20 cellular contexts compared by ENCODE assay signal in genomic region chr2:157432475-157433106, GRCh38. TPM values are rescaled to one million over a fixed set of nuclear protein-coding genes. Genes with fewer than 3 reads are reported as not detected.
A peak's percentile ranks its signal among the peaks of the same experiment; 100 is the strongest.
DNase-seq lines count a peak whose midpoint lies in the region; ATAC-seq and TF ChIP-seq lines count a peak whose summit lies in the region.
"Had no signal": no experiment of that assay in that cellular context is flagged by ENCODE, and none has a peak within 500 bp of the region (broad histone marks: within the 10 kb centered on the region; RNA-seq: fewer than 3 reads in every experiment).

No MANE protein-coding gene starts in this region.

- H3K36me3 Mint-ChIP-seq in CD8-positive, alpha-beta T cell, result peaks cover 95% of the 10 kb centered on the region
- H3K36me3 Mint-ChIP-seq in IgD-negative memory B cell (peaks cover 19% of the 10 kb centered on the region), nephron (ENCODE audit: low read depth) (no peaks in the 10 kb centered on the region)
- peaks cover 96% of the 10 kb centered on the region for H3K36me3 Mint-ChIP-seq in activated naive CD8-positive, alpha-beta T cell treated with anti-CD3 and anti-CD28 coated beads, Interleukin-2, amount 50 U/mL, for 24 hours (ENCODE audit: low read depth)

- H3K9me3 ChIP-seq in CD8-positive, alpha-beta T cell (ENCODE audit: low read length), result no peaks in the 10 kb centered on the region
- H3K9me3 ChIP-seq: lower lobe of right lung, tibial nerve had no signal

- no peaks in the 10 kb centered on the region for H3K27me3 Mint-ChIP-seq in CD8-positive, alpha-beta T cell (ENCODE audit: low read depth)
- no peaks in the 10 kb centered on the region for H3K27me3 Mint-ChIP-seq in IgD-negative memory B cell
- no peaks in the 10 kb centered on the region for H3K27me3 Mint-ChIP-seq in activated naive CD8-positive, alpha-beta T cell treated with anti-CD3 and anti-CD28 coated beads, Interleukin-2, amount 50 U/mL, for 24 hours
- no peaks in the 10 kb centered on the region for H3K27me3 Mint-ChIP-seq in nephron (ENCODE audit: low read depth)

- peaks cover 73% of the 10 kb centered on the region for H3K4me1 ChIP-seq in CD8-positive, alpha-beta T cell (ENCODE audit: insufficient read depth, low read length)

- ATAC-seq in CD8-positive, alpha-beta T cell, result no peak
- peak; percentile 55 for ATAC-seq in activated naive CD8-positive, alpha-beta T cell treated with anti-CD3 and anti-CD28 coated beads, Interleukin-2, amount 50 U/mL, for 24 hours
- no peak for ATAC-seq in GM18511 (IDR thresholded peaks at IDR 0.05; ENCODE audit: unreplicated experiment)
- ATAC-seq: lower lobe of right lung had no signal

- peaks cover 50% of the 10 kb centered on the region for H3K36me3 ChIP-seq in CD8-positive, alpha-beta T cell (ENCODE audit: insufficient read depth, low read length)
- H3K36me3 ChIP-seq: cardiac muscle cell, tibial nerve had no signal

- no peak for DNase-seq in CD8-positive, alpha-beta T cell
- no peak for DNase-seq in activated naive CD8-positive, alpha-beta T cell treated with anti-CD3 and anti-CD28 coated beads, Interleukin-2, amount 50 U/mL, for 24 hours
- no peak for DNase-seq in stimulated activated naive CD4-positive, alpha-beta T cell treated with Interleukin-2 at 50 U/mL for 16 hours (lab: John Stamatoyannopoulos, UW)
- no peak for DNase-seq in NCI-H1092 (lab: John Stamatoyannopoulos, UW)
- no peak for DNase-seq in dermis blood vessel endothelial cell
- DNase-seq: DND-41; lower lobe of right lung; NCI-H1694 treated with DMSO at 0.1 percent for 48 hours; NCI-H524; right cardiac atrium; SHP77 treated with DMSO at 0.1 percent for 48 hours; stimulated activated CD4-positive, alpha-beta T cell treated with anti-CD3 and anti-CD28 coated beads, Interleukin-2, amount 100 ng/mL, for 48 hours had no signal

- H3K4me3 ChIP-seq in CD8-positive, alpha-beta T cell (ENCODE audit: low read depth, low read length), result peak overlapping the region; percentile 57
- H3K4me3 ChIP-seq: cardiac muscle cell, lower lobe of right lung, tibial nerve had no signal

- POLR2A ChIA-PET in CD8-positive, alpha-beta T cell (lab: Charles Lee), result interaction anchor here (1.0 to 10.2 kb wide), 8 partner anchors 9 to 105 kb away, joined by 3 to 105 read pairs (median 12); partner anchors contain the start of gene CYTIP

- no peaks in the 10 kb centered on the region for H3K9me3 Mint-ChIP-seq in CD8-positive, alpha-beta T cell
- H3K9me3 Mint-ChIP-seq in IgD-negative memory B cell (no peaks in the 10 kb centered on the region), nephron (no peaks in the 10 kb centered on the region)
- no peaks in the 10 kb centered on the region for H3K9me3 Mint-ChIP-seq in activated naive CD8-positive, alpha-beta T cell treated with anti-CD3 and anti-CD28 coated beads, Interleukin-2, amount 50 U/mL, for 24 hours

- peak overlapping the region; percentile 80 for H3K4me3 Mint-ChIP-seq in CD8-positive, alpha-beta T cell
- H3K4me3 Mint-ChIP-seq in IgD-negative memory B cell (peak overlapping the region in 3 of 4 donors; percentile 18 to 79 (median 55)), nephron (no peak overlapping the region)
- H3K4me3 Mint-ChIP-seq in activated naive CD8-positive, alpha-beta T cell treated with anti-CD3 and anti-CD28 coated beads, Interleukin-2, amount 50 U/mL, for 24 hours, result peak overlapping the region; percentile 99

- intact Hi-C loops in CD8-positive, alpha-beta T cell (cut with DNase I, micrococcal nuclease), result loop anchor here (1.0 to 2.0 kb wide), 3 partner anchors 10 to 14 kb away; no protein-coding TSS in a partner anchor

- H3K27ac Mint-ChIP-seq in CD8-positive, alpha-beta T cell, result peak overlapping the region; percentile 91
- peak overlapping the region; percentile 8 to 85 (median 52) for H3K27ac Mint-ChIP-seq in IgD-negative memory B cell
- H3K27ac Mint-ChIP-seq in activated naive CD8-positive, alpha-beta T cell treated with anti-CD3 and anti-CD28 coated beads, Interleukin-2, amount 50 U/mL, for 24 hours, result peak overlapping the region; percentile 99
- peak overlapping the region; percentile 81 to 89 (median 85) for H3K27ac Mint-ChIP-seq in nephron

- TF ChIP-seq CTCF in CD8-positive, alpha-beta T cell (IDR thresholded peaks at IDR 0.05), result no peak
- TF ChIP-seq CTCF in nephron (IDR thresholded peaks at IDR 0.05; ENCODE audit: unreplicated experiment in 3 of 3), result no peak

- H3K4me1 Mint-ChIP-seq in CD8-positive, alpha-beta T cell (ENCODE audit: low read depth), result peaks cover 85% of the 10 kb centered on the region
- H3K4me1 Mint-ChIP-seq in IgD-negative memory B cell, result peaks cover 54 to 68% (median 62%) of the 10 kb centered on the region in 3 donors
- peaks cover 86% of the 10 kb centered on the region for H3K4me1 Mint-ChIP-seq in activated naive CD8-positive, alpha-beta T cell treated with anti-CD3 and anti-CD28 coated beads, Interleukin-2, amount 50 U/mL, for 24 hours
- H3K4me1 Mint-ChIP-seq in nephron, result peaks cover 57% of the 10 kb centered on the region

- CTCF ChIA-PET in CD8-positive, alpha-beta T cell (lab: Charles Lee), result interaction anchor here (1.0 to 17.8 kb wide), 9 partner anchors 11 to 101 kb away, joined by 3 to 303 read pairs (median 4); partner anchors contain the start of genes CYTIP and ERMN

- H3K27me3 ChIP-seq in CD8-positive, alpha-beta T cell (ENCODE audit: insufficient read depth, low read length), result no peaks in the 10 kb centered on the region
- H3K27me3 ChIP-seq: cardiac muscle cell, tibial nerve had no signal

- H3K27ac ChIP-seq in CD8-positive, alpha-beta T cell (ENCODE audit: low read depth, low read length), result peak overlapping the region; percentile 44
- H3K27ac ChIP-seq: cardiac muscle cell, lower lobe of right lung had no signal

RNA-seq across cellular contexts. Expression of gene CYTIP, which starts 11.3 kb away (rescaled TPM):
- total RNA-seq in CD8-positive, alpha-beta T cell, result 100 to 1,000 TPM; 425 to 430 TPM
- 83.6 TPM for polyA plus RNA-seq in IgD-negative memory B cell
- total RNA-seq in dermis blood vessel endothelial cell, result 0.14 TPM in 1 of 2 replicates, not detected in the other
- total RNA-seq: cardiac muscle cell, H1, HT-29 had no signal
- polyA plus RNA-seq: BJ, cardiac muscle cell had no signal

Comparison
In these comparisons a context has a peak if more than half of its experiments do, and no peak if none do; other contexts are left out.
1. H3K4me3 Mint-ChIP-seq: peak in CD8-positive, alpha-beta T cell (single experiment), IgD-negative memory B cell (3 of 4) and activated naive CD8-positive, alpha-beta T cell treated with anti-CD3 and anti-CD28 coated beads, Interleukin-2, amount 50 U/mL, for 24 hours (single experiment); none in nephron (0 of 3).
2. RNA of gene CYTIP, which starts 11.3 kb away (total RNA-seq): 425 to 430 TPM in CD8-positive, alpha-beta T cell; 0.14 TPM in dermis blood vessel endothelial cell; every median in the first group is over 100 times any median in the second.
3. Peak in every context shown above with its lines, with median percentiles within 50 percentile points of each other: H3K27ac Mint-ChIP-seq.